In genomic region chr10:36888925-36889573, GRCh38 we compare ENCODE assay signal across 1 cellular context.
TF ChIP-seq lines count a peak whose summit lies in the region.

No MANE protein-coding gene starts in this region.

TF ChIP-seq in GM12878, 131 proteins besides CTCF, POLR2A, EP300 and RAD21 (continued from another document):
- TF ChIP-seq CUX1 (IDR thresholded peaks at IDR 0.05; ENCODE audit: insufficient replicate concordance, low read depth, low read length) (no peak), ZBTB11 (CRISPR knock-in tag; IDR thresholded peaks at IDR 0.05) (no peak), ZBTB4 (CRISPR knock-in tag; IDR thresholded peaks at IDR 0.05) (no peak), POLR2AphosphoS2 (IDR thresholded peaks at IDR 0.05; ENCODE audit: low read depth, low read length) (no peak), SMAD1 (IDR thresholded peaks at IDR 0.05; ENCODE audit: low read depth, partially characterized antibody) (peak; percentile 87), TCF3 (IDR thresholded peaks at IDR 0.05; ENCODE audit: borderline replicate concordance, insufficient read depth, low read depth, low read length) (no peak), SMC3 (IDR thresholded peaks at IDR 0.05; ENCODE audit: borderline replicate concordance, low read length) (peak; percentile 47; the same call in 1 of the 2 replicates), RUNX3 (IDR thresholded peaks at IDR 0.05; ENCODE audit: low read length) (peak; percentile 36; the same call in 1 of the 2 replicates), KLF5 (IDR thresholded peaks at IDR 0.05; ENCODE audit: partially characterized antibody) (no peak), PKNOX1 (IDR thresholded peaks at IDR 0.05) (0 out of 2 replicates have a peak, but pooled peaks have one; percentile 14), SIX5 (IDR thresholded peaks at IDR 0.05; ENCODE audit: low read depth, low read length, severe bottlenecking) (no peak), MYC (IDR thresholded peaks at IDR 0.05; ENCODE audit: insufficient read depth, insufficient read length, insufficient replicate concordance, low read length, severe bottlenecking) (no peak), LARP7 (IDR thresholded peaks at IDR 0.05) (no peak), ZNF384 (IDR thresholded peaks at IDR 0.05; ENCODE audit: borderline replicate concordance, low read depth, low read length) (no peak), TBL1XR1 (IDR thresholded peaks at IDR 0.05; ENCODE audit: low read depth, low read length) (no peak)
